In the genomic region with DNA sequence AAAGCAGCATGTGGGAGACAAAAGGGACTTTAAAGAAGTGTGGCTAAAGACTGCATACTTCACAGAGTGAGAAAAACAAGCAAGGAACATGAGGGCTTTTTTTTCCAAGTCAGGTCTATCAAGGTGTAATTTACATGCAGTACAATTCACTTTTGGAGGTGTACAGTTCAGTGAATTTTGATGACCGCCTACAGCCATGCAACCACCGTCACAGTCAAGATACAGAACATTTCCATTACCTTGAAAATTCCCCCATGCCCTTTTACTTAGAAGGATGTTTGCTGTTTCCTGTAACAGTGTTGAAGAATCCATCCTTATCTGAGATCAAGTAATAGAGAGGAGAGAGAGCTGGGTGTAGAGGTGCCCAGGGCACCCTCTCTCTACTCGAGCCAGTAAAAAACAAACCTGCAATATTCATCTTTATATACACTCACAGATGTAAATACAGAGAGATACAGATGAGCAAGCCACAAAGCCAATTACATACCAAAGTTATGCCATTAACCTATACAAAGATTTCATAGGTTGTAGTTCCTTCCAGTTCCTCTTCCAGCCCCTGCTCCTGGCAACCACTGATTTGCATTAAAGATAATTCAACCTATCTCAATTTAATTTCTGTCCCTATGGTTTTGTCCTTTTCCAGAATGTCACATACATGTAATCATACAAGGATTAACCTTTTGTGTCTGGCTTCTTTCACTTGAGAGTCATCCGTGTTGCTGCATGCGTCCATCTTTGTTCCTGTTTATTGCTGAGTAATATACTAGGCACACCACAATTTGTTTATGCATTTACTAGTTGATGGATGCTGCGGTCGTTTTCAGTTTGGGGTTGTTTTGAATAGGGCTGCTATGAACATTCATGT, we compare ENCODE assay signal across 13 cellular contexts.
"Had no signal": no experiment of that assay in that cellular context is flagged by ENCODE, and none has a peak within 500 bp of the region (broad histone marks: within the 10 kb centered on the region; RNA-seq: fewer than 3 reads in every experiment).

No MANE protein-coding gene starts in this region.

- H3K4me1 ChIP-seq: heart right ventricle, pancreas, thyroid gland had no signal

- ATAC-seq: activated T-helper 17 cell treated with anti-CD3 and anti-CD28 coated beads, Interleukin-2, amount 50 U/mL, for 72 hours; gastroesophageal sphincter; heart right ventricle; naive thymus-derived CD4-positive, alpha-beta T cell; pancreas had no signal

- H3K4me1 Mint-ChIP-seq: activated T-helper 17 cell treated with anti-CD3 and anti-CD28 coated beads, Interleukin-2, amount 50 U/mL, for 72 hours had no signal

- H3K27ac Mint-ChIP-seq: activated T-helper 17 cell treated with anti-CD3 and anti-CD28 coated beads, Interleukin-2, amount 50 U/mL, for 72 hours; naive thymus-derived CD4-positive, alpha-beta T cell had no signal

- H3K4me3 ChIP-seq: cardiac muscle cell, gastroesophageal sphincter, heart right ventricle, lung, pancreas, thyroid gland had no signal

- H3K27ac ChIP-seq: cardiac muscle cell, gastroesophageal sphincter, heart right ventricle, pancreas, thyroid gland had no signal

- H3K36me3 ChIP-seq: cardiac muscle cell, gastroesophageal sphincter, heart right ventricle, pancreas, thyroid gland had no signal

- DNase-seq: activated CD4-positive, alpha-beta T cell treated with anti-CD3 and anti-CD28 coated beads for 1 hour; activated CD4-positive, alpha-beta T cell treated with anti-CD3 and anti-CD28 coated beads, Interleukin-2, amount 50 U/mL, for 4 hours; activated naive CD4-positive, alpha-beta T cell treated with Interleukin-2 at 50 U/mL for 16 hours; heart right ventricle; naive thymus-derived CD4-positive, alpha-beta T cell; pancreas; stimulated activated CD4-positive, alpha-beta T cell treated with anti-CD3 and anti-CD28 coated beads, Interleukin-1b, Interleukin-23, amount 100 ng/mL, for 48 hours; T1000; thyroid gland had no signal

- H3K27me3 ChIP-seq: cardiac muscle cell, gastroesophageal sphincter, pancreas, thyroid gland had no signal

- H3K9me3 ChIP-seq: gastroesophageal sphincter, heart right ventricle, pancreas, thyroid gland had no signal

- H3K4me3 Mint-ChIP-seq: activated T-helper 17 cell treated with anti-CD3 and anti-CD28 coated beads, Interleukin-2, amount 50 U/mL, for 72 hours; naive thymus-derived CD4-positive, alpha-beta T cell had no signal

- H3K9me3 Mint-ChIP-seq: activated T-helper 17 cell treated with anti-CD3 and anti-CD28 coated beads, Interleukin-2, amount 50 U/mL, for 72 hours; naive thymus-derived CD4-positive, alpha-beta T cell had no signal

- H3K36me3 Mint-ChIP-seq: naive thymus-derived CD4-positive, alpha-beta T cell had no signal
